ENCODE assay signal across 1 cellular context in genomic region chr5:139691275-139691629, GRCh38.
TF ChIP-seq lines count a peak whose summit lies in the region.

No MANE protein-coding gene starts in this region.

TF ChIP-seq in K562, 482 proteins besides CTCF, POLR2A, EP300 and RAD21:
- TF ChIP-seq STAT5A (IDR thresholded peaks at IDR 0.05; ENCODE audit: borderline replicate concordance, low read length) (no peak), ZNF445 (CRISPR knock-in tag; IDR thresholded peaks at IDR 0.05; ENCODE audit: low read depth) (no peak), ZNF197 (CRISPR knock-in tag; IDR thresholded peaks at IDR 0.05; ENCODE audit: low read depth) (no peak), ZNF699 (CRISPR knock-in tag; IDR thresholded peaks at IDR 0.05; ENCODE audit: insufficient replicate concordance) (no peak), SP1 (CRISPR knock-in tag; IDR thresholded peaks at IDR 0.05) (no peak), NR1H2 (CRISPR knock-in tag; IDR thresholded peaks at IDR 0.05) (no peak), ATF7 (IDR thresholded peaks at IDR 0.05) (no peak), ZFP1 (CRISPR knock-in tag; IDR thresholded peaks at IDR 0.05) (no peak), RB1 (IDR thresholded peaks at IDR 0.05; ENCODE audit: low read depth) (no peak)
- TF ChIP-seq, protein P1, sequence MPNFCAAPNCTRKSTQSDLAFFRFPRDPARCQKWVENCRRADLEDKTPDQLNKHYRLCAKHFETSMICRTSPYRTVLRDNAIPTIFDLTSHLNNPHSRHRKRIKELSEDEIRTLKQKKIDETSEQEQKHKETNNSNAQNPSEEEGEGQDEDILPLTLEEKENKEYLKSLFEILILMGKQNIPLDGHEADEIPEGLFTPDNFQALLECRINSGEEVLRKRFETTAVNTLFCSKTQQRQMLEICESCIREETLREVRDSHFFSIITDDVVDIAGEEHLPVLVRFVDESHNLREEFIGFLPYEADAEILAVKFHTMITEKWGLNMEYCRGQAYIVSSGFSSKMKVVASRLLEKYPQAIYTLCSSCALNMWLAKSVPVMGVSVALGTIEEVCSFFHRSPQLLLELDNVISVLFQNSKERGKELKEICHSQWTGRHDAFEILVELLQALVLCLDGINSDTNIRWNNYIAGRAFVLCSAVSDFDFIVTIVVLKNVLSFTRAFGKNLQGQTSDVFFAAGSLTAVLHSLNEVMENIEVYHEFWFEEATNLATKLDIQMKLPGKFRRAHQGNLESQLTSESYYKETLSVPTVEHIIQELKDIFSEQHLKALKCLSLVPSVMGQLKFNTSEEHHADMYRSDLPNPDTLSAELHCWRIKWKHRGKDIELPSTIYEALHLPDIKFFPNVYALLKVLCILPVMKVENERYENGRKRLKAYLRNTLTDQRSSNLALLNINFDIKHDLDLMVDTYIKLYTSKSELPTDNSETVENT (CRISPR knock-in tag; IDR thresholded peaks at IDR 0.05): no peak
- TF ChIP-seq, protein P2, sequence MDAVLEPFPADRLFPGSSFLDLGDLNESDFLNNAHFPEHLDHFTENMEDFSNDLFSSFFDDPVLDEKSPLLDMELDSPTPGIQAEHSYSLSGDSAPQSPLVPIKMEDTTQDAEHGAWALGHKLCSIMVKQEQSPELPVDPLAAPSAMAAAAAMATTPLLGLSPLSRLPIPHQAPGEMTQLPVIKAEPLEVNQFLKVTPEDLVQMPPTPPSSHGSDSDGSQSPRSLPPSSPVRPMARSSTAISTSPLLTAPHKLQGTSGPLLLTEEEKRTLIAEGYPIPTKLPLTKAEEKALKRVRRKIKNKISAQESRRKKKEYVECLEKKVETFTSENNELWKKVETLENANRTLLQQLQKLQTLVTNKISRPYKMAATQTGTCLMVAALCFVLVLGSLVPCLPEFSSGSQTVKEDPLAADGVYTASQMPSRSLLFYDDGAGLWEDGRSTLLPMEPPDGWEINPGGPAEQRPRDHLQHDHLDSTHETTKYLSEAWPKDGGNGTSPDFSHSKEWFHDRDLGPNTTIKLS (IDR thresholded peaks at IDR 0.05; ENCODE audit: borderline replicate concordance, low read depth): no peak
